ENCODE assay signal across 8 cellular contexts in the genomic region with DNA sequence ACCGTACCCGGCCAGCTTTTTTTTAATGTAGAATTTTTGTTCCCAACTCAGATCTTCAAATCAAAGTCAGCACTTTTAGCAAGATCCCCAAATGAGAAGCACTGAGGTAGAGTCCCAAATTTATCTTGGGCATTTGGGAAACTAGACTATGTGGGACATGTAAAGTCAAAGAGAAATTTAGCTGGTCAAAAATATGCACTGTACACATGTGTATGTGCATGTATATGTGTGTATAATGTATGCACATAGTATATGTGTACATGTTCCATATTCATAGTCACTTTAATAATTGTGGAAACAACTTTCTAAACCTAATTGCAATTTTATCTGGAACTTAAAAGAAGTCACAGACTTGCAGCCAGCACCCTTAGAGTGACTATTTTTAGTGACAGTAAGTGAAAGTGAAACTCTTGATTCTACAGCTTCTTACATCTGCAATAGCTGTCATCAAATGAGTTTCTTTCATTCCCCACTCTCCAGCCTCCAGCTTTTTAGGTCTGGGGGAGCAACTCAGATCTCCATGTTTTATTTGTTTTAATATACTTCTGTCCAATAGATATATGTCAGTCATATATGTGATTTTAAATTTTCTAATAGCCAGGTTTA. TPM values are rescaled to one million over a fixed set of nuclear protein-coding genes. Genes with fewer than 3 reads are reported as not detected.
DNase-seq lines count a peak whose midpoint lies in the region; ATAC-seq and TF ChIP-seq lines count a peak whose summit lies in the region.

No MANE protein-coding gene starts in this region.

- intact Hi-C loops in stomach (cut with DNase I; ENCODE audit: low total_unique reads): no loop called here

- POLR2A ChIA-PET in activated naive CD8-positive, alpha-beta T cell treated with anti-CD3 and anti-CD28 coated beads, Interleukin-2, amount 10 ng/mL, durations not matched to agents 7 days and 5 days (lab: Charles Lee): interaction anchor here (0.8 kb wide), 1 partner anchor 120 kb away, joined by 3 read pairs; no protein-coding TSS in a partner anchor
- POLR2A ChIA-PET in activated CD4-positive, alpha-beta memory T cell treated with anti-CD3 and anti-CD28 coated beads, Interleukin-2, amount 10 ng/mL, durations not matched to agents 7 days and 5 days (lab: Charles Lee): interaction anchor here (0.5 kb wide), 1 partner anchor 27 kb away, joined by 3 read pairs; no protein-coding TSS in a partner anchor

- DNase-seq in ACHN (peak; percentile 11), superior temporal gyrus (ENCODE audit: extremely low spot score) (no peak), stomach (no peak)
- DNase-seq in activated naive CD8-positive, alpha-beta T cell treated with anti-CD3 and anti-CD28 coated beads, Interleukin-2, amount 10 ng/mL, durations not matched to agents 7 days and 5 days: no peak
- DNase-seq in stimulated activated naive B cell treated with anti-CD40 and anti-IgM and Interleukin-4, amounts not matched to agents 10 μg/mL and 1 μg/mL and 100 μg/mL, for 72 hours: no peak
- no peak for DNase-seq in activated CD4-positive, alpha-beta memory T cell treated with anti-CD3 and anti-CD28 coated beads, Interleukin-2, amount 10 ng/mL, durations not matched to agents 7 days and 5 days

- TF ChIP-seq CTCF in stomach (IDR thresholded peaks at IDR 0.05): no peak

- 84 to 95% (median 89%) methylated on average over 2 of the region's 2 CpGs for WGBS in stomach, 5 donors

- in situ Hi-C loops in ACHN (cut with HindIII; ENCODE audit: low pct_ligation_motif_present, low pct_unique_long_range_greater_than_20kb, low sequenced_read_pairs): no loop called here

- H3K27ac Mint-ChIP-seq in activated naive CD8-positive, alpha-beta T cell treated with anti-CD3 and anti-CD28 coated beads, Interleukin-2, amount 10 ng/mL, durations not matched to agents 7 days and 5 days: peak overlapping the region; percentile 9
- peak overlapping the region; percentile 47 for H3K27ac Mint-ChIP-seq in stimulated activated naive B cell treated with anti-CD40 and anti-IgM and Interleukin-4, amounts not matched to agents 10 μg/mL and 1 μg/mL and 100 μg/mL, for 72 hours
- H3K27ac Mint-ChIP-seq in activated CD4-positive, alpha-beta memory T cell treated with anti-CD3 and anti-CD28 coated beads, Interleukin-2, amount 10 ng/mL, durations not matched to agents 7 days and 5 days: no peak overlapping the region

- H3K4me3 ChIP-seq in stomach: no peak overlapping the region

- CTCF ChIA-PET in activated CD4-positive, alpha-beta memory T cell treated with anti-CD3 and anti-CD28 coated beads, Interleukin-2, amount 10 ng/mL, durations not matched to agents 7 days and 5 days (lab: Charles Lee): interaction anchor here (0.7 to 0.8 kb wide), 2 partner anchors 193 to 195 kb away, joined by 4 to 6 read pairs; no protein-coding TSS in a partner anchor

- H3K36me3 ChIP-seq in stomach: peaks cover 0 to 27% (median 21%) of the 10 kb centered on the region in 4 donors

- peaks cover 0 to 10% (median 6%) of the 10 kb centered on the region in 4 donors for H3K4me1 ChIP-seq in stomach

- H3K4me3 Mint-ChIP-seq in activated naive CD8-positive, alpha-beta T cell treated with anti-CD3 and anti-CD28 coated beads, Interleukin-2, amount 10 ng/mL, durations not matched to agents 7 days and 5 days: peak overlapping the region; percentile 61
- no peak overlapping the region for H3K4me3 Mint-ChIP-seq in stimulated activated naive B cell treated with anti-CD40 and anti-IgM and Interleukin-4, amounts not matched to agents 10 μg/mL and 1 μg/mL and 100 μg/mL, for 72 hours
- H3K4me3 Mint-ChIP-seq in activated CD4-positive, alpha-beta memory T cell treated with anti-CD3 and anti-CD28 coated beads, Interleukin-2, amount 10 ng/mL, durations not matched to agents 7 days and 5 days: no peak overlapping the region

- H3K9me3 ChIP-seq in stomach: no peaks in the 10 kb centered on the region

- H3K9me3 Mint-ChIP-seq in activated naive CD8-positive, alpha-beta T cell treated with anti-CD3 and anti-CD28 coated beads, Interleukin-2, amount 10 ng/mL, durations not matched to agents 7 days and 5 days: no peaks in the 10 kb centered on the region
- H3K9me3 Mint-ChIP-seq in stimulated activated naive B cell treated with anti-CD40 and anti-IgM and Interleukin-4, amounts not matched to agents 10 μg/mL and 1 μg/mL and 100 μg/mL, for 72 hours: no peaks in the 10 kb centered on the region
- H3K9me3 Mint-ChIP-seq in activated CD4-positive, alpha-beta memory T cell treated with anti-CD3 and anti-CD28 coated beads, Interleukin-2, amount 10 ng/mL, durations not matched to agents 7 days and 5 days: no peaks in the 10 kb centered on the region

- TF ChIP-seq POLR2A in stomach (IDR thresholded peaks at IDR 0.05): no peak

- no peaks in the 10 kb centered on the region for H3K27me3 ChIP-seq in stomach

- no peak for TF ChIP-seq EP300 in stomach (IDR thresholded peaks at IDR 0.05)

- no peaks in the 10 kb centered on the region for H3K27me3 Mint-ChIP-seq in activated naive CD8-positive, alpha-beta T cell treated with anti-CD3 and anti-CD28 coated beads, Interleukin-2, amount 10 ng/mL, durations not matched to agents 7 days and 5 days
- H3K27me3 Mint-ChIP-seq in stimulated activated naive B cell treated with anti-CD40 and anti-IgM and Interleukin-4, amounts not matched to agents 10 μg/mL and 1 μg/mL and 100 μg/mL, for 72 hours: no peaks in the 10 kb centered on the region
- H3K27me3 Mint-ChIP-seq in activated CD4-positive, alpha-beta memory T cell treated with anti-CD3 and anti-CD28 coated beads, Interleukin-2, amount 10 ng/mL, durations not matched to agents 7 days and 5 days: no peaks in the 10 kb centered on the region

- ATAC-seq in GM19023 (IDR thresholded peaks at IDR 0.05; ENCODE audit: unreplicated experiment): peak; percentile 73
- ATAC-seq in HG03097 (IDR thresholded peaks at IDR 0.05; ENCODE audit: low FRiP score, unreplicated experiment): peak; percentile 69
- peak; percentile 94 for ATAC-seq in activated naive CD8-positive, alpha-beta T cell treated with anti-CD3 and anti-CD28 coated beads, Interleukin-2, amount 10 ng/mL, durations not matched to agents 7 days and 5 days (ENCODE audit: low read depth)
- ATAC-seq in stimulated activated naive B cell treated with anti-CD40 and anti-IgM and Interleukin-4, amounts not matched to agents 10 μg/mL and 1 μg/mL and 100 μg/mL, for 72 hours (replicated peaks): peak; percentile 79 to 86

- H3K4me1 Mint-ChIP-seq in activated naive CD8-positive, alpha-beta T cell treated with anti-CD3 and anti-CD28 coated beads, Interleukin-2, amount 10 ng/mL, durations not matched to agents 7 days and 5 days: peaks cover 2% of the 10 kb centered on the region
- peaks cover 2 to 7% of the 10 kb centered on the region in 2 donors for H3K4me1 Mint-ChIP-seq in stimulated activated naive B cell treated with anti-CD40 and anti-IgM and Interleukin-4, amounts not matched to agents 10 μg/mL and 1 μg/mL and 100 μg/mL, for 72 hours
- peaks cover 7% of the 10 kb centered on the region for H3K4me1 Mint-ChIP-seq in activated CD4-positive, alpha-beta memory T cell treated with anti-CD3 and anti-CD28 coated beads, Interleukin-2, amount 10 ng/mL, durations not matched to agents 7 days and 5 days

- peak overlapping the region in 1 of 5 donors; percentile 31 for H3K27ac ChIP-seq in stomach

- H3K36me3 Mint-ChIP-seq in activated naive CD8-positive, alpha-beta T cell treated with anti-CD3 and anti-CD28 coated beads, Interleukin-2, amount 10 ng/mL, durations not matched to agents 7 days and 5 days: peaks cover 24% of the 10 kb centered on the region
- peaks cover 12 to 26% of the 10 kb centered on the region in 2 donors for H3K36me3 Mint-ChIP-seq in stimulated activated naive B cell treated with anti-CD40 and anti-IgM and Interleukin-4, amounts not matched to agents 10 μg/mL and 1 μg/mL and 100 μg/mL, for 72 hours
- H3K36me3 Mint-ChIP-seq in activated CD4-positive, alpha-beta memory T cell treated with anti-CD3 and anti-CD28 coated beads, Interleukin-2, amount 10 ng/mL, durations not matched to agents 7 days and 5 days (ENCODE audit: low read depth): peaks cover 16% of the 10 kb centered on the region

RNA-seq across cellular contexts. Expression of gene CDC40, which starts 53.6 kb away (rescaled TPM):
- 10 to 100 TPM; 30.2 to 33.3 TPM for total RNA-seq in activated naive CD8-positive, alpha-beta T cell treated with anti-CD3 and anti-CD28 coated beads, Interleukin-2, amount 10 ng/mL, durations not matched to agents 7 days and 5 days
- total RNA-seq in stomach: 10 to 100 TPM in 3 of 5 donors, 1 to 10 TPM in 2; 5.2 to 27.7 (median 11.4) TPM
- polyA plus RNA-seq in stomach: 10 to 100 TPM in 1 of 3 donors, 1 to 10 TPM in 2; 6.3 to 18.8 (median 8.7) TPM
- 10 to 100 TPM; 31.0 to 35.1 TPM for total RNA-seq in activated CD4-positive, alpha-beta memory T cell treated with anti-CD3 and anti-CD28 coated beads, Interleukin-2, amount 10 ng/mL, durations not matched to agents 7 days and 5 days

RNA-seq across cellular contexts. Expression of gene WASF1, which starts 54.4 kb away (rescaled TPM):
- total RNA-seq in activated naive CD8-positive, alpha-beta T cell treated with anti-CD3 and anti-CD28 coated beads, Interleukin-2, amount 10 ng/mL, durations not matched to agents 7 days and 5 days: 1 to 10 TPM in 1 of 2 experiments, under 1 TPM in 1; 0.72 to 1.1 TPM
- 10 to 100 TPM in 1 of 5 donors, 1 to 10 TPM in 3, under 1 TPM in 1; 0.58 to 17.0 (median 8.8) TPM for total RNA-seq in stomach
- polyA plus RNA-seq in stomach: 1 to 10 TPM; 2.6 to 7.0 (median 5.0) TPM
- total RNA-seq in activated CD4-positive, alpha-beta memory T cell treated with anti-CD3 and anti-CD28 coated beads, Interleukin-2, amount 10 ng/mL, durations not matched to agents 7 days and 5 days: under 1 TPM; 0.48 to 0.76 TPM
